Comparison of ENCODE assay signal across 8 cellular contexts in the genomic region with DNA sequence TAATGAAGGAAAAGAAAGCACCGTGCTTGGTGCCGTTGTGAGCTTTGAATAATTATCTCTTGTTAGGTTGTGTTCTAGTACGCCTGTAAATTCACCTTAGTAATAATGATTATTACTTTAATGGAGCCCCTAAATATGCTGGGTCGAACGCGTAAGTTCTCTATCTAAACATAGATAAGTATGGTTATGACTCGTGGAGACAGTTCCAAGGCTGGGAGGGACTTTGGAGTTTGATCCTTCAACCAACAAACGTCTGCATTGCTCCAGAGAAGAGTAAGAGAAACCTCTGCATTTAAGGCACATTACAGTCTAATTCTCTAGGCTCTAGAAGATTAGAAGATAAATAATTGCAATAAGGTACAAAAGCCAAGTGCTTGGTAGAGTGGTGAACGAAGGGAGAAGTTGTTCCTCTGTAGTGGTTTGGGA. TPM values are rescaled to one million over a fixed set of nuclear protein-coding genes. Genes with fewer than 3 reads are reported as not detected.
DNase-seq lines count a peak whose midpoint lies in the region; ATAC-seq and TF ChIP-seq lines count a peak whose summit lies in the region.

No MANE protein-coding gene starts in this region.

- peaks cover 63 to 64% (median 64%) of the 10 kb centered on the region in 3 donors for H3K4me1 Mint-ChIP-seq in T-cell

- intact Hi-C loops in ovary (cut with DNase I), result no loop called here

- H3K36me3 Mint-ChIP-seq in T-cell, result peaks cover 30% of the 10 kb centered on the region

- TF ChIP-seq CTCF in fibroblast of mammary gland (conservative IDR thresholded peaks at IDR 0.05; ENCODE audit: control insufficient read depth, insufficient read depth, low read depth, low read length) (no peak), ovary (IDR thresholded peaks at IDR 0.05) (no peak)

- DNase-seq in GF-D8 (lab: John Stamatoyannopoulos, UW) (peak; percentile 11), T-cell (peak in 2 of 34 experiments; percentile 5), fibroblast of mammary gland (ENCODE audit: low read depth) (peak; percentile 20), ovary (no peak), epidermal melanocyte (ENCODE audit: insufficient read length, low spot score) (no peak), activated gamma-delta T cell (lab: John Stamatoyannopoulos, UW) (no peak)

- ATAC-seq in HG02678 (IDR thresholded peaks at IDR 0.05; ENCODE audit: unreplicated experiment) (peak; percentile 3), T-cell (replicated peaks in 1 of 4) (no peak), HG03439 (IDR thresholded peaks at IDR 0.05; ENCODE audit: unreplicated experiment) (no peak)

- H3K36me3 ChIP-seq in ovary, result no peaks in the 10 kb centered on the region

- CTCF ChIA-PET in T-cell (lab: Charles Lee), result interaction anchor here (0.5 to 2.9 kb wide), 7 partner anchors 18 to 88 kb away, joined by 3 to 10 read pairs (median 5); no protein-coding TSS in a partner anchor

- TF ChIP-seq EP300 in ovary (IDR thresholded peaks at IDR 0.05), result peak; percentile 10

- H3K9me3 Mint-ChIP-seq in T-cell, result peaks cover 0 to 5% (median 5%) of the 10 kb centered on the region in 3 donors

- H3K9me3 ChIP-seq in ovary, result no peaks in the 10 kb centered on the region

- no peaks in the 10 kb centered on the region for H3K27me3 ChIP-seq in ovary

- H3K4me1 ChIP-seq in ovary (ENCODE audit: insufficient read depth), result peaks cover 6% of the 10 kb centered on the region

- H3K4me3 Mint-ChIP-seq in T-cell, result peak overlapping the region; percentile 99 to 100 (median 100)

- peak overlapping the region; percentile 36 to 55 for H3K27ac ChIP-seq in ovary

- TF ChIP-seq POLR2A in ovary (IDR thresholded peaks at IDR 0.05), result no peak

- WGBS in ovary, 3 donors, result 2 to 4% (median 3%) methylated on average over 9 of the region's 9 CpGs

- POLR2A ChIA-PET in T-cell (lab: Charles Lee), result interaction anchor here in 1 of 2 donors (0.7 to 1.2 kb wide), 3 partner anchors 22 to 54 kb away, joined by 3 to 5 read pairs (median 3); no protein-coding TSS in a partner anchor

- no peaks in the 10 kb centered on the region for H3K27me3 Mint-ChIP-seq in T-cell

- peak overlapping the region; percentile 97 for H3K27ac Mint-ChIP-seq in T-cell

- peak overlapping the region; percentile 99 for H3K4me3 ChIP-seq in fibroblast of mammary gland (ENCODE audit: control insufficient read depth, low read depth, low read length)
- H3K4me3 ChIP-seq in ovary, result peak overlapping the region; percentile 85

RNA-seq across cellular contexts. Expression of gene ACOT13, which starts 0.5 kb away (rescaled TPM):
- total RNA-seq in T-cell, result 10 to 100 TPM in 2 of 5 donors, 1 to 10 TPM in 3; 4.2 to 10.9 (median 9.5) TPM
- total RNA-seq in ovary, result 10 to 100 TPM in 3 of 7 donors, 1 to 10 TPM in 4; 3.4 to 11.9 (median 9.8) TPM
- 10 to 100 TPM in 1 of 2 donors, 1 to 10 TPM in 1; 6.3 to 32.2 TPM for polyA plus RNA-seq in ovary

RNA-seq across cellular contexts. Expression of gene TDP2, which starts 0.7 kb away (rescaled TPM):
- 10 to 100 TPM; 45.7 to 56.5 (median 50.8) TPM for total RNA-seq in T-cell
- 10 to 100 TPM; 22.4 to 31.0 (median 26.7) TPM for total RNA-seq in ovary
- polyA plus RNA-seq in ovary, result 10 to 100 TPM; 26.7 to 29.8 TPM

RNA-seq across cellular contexts. Expression of gene KIAA0319, which starts 21.4 kb away (rescaled TPM):
- total RNA-seq in T-cell (under 1 TPM in 3 of 5 donors, not detected in 2; 0.03 to 0.07 (median 0.03) TPM), ovary (1 to 10 TPM in 1 of 7 donors, under 1 TPM in 5, not detected in 1; 0.05 to 2.0 (median 0.16) TPM)
- under 1 TPM; 0.01 to 0.08 TPM for polyA plus RNA-seq in ovary

RNA-seq across cellular contexts. Expression of gene C6orf62, which starts 51.6 kb away (rescaled TPM):
- total RNA-seq in T-cell (100 to 1,000 TPM; 114 to 146 (median 135) TPM), ovary (100 to 1,000 TPM in 1 of 7 donors, 10 to 100 TPM in 6; 40.6 to 101 (median 76.0) TPM)
- polyA plus RNA-seq in ovary, result 10 to 100 TPM; 60.7 to 87.3 TPM

Comparison
In these comparisons a context has a peak if more than half of its experiments do, and no peak if none do; other contexts are left out.
1. DNase-seq: peak in GF-D8 (single experiment) and fibroblast of mammary gland (single experiment); none in ovary (0 of 5), epidermal melanocyte (single experiment) and activated gamma-delta T cell (single experiment).